Comparison of ENCODE assay signal across 8 cellular contexts in the genomic region with DNA sequence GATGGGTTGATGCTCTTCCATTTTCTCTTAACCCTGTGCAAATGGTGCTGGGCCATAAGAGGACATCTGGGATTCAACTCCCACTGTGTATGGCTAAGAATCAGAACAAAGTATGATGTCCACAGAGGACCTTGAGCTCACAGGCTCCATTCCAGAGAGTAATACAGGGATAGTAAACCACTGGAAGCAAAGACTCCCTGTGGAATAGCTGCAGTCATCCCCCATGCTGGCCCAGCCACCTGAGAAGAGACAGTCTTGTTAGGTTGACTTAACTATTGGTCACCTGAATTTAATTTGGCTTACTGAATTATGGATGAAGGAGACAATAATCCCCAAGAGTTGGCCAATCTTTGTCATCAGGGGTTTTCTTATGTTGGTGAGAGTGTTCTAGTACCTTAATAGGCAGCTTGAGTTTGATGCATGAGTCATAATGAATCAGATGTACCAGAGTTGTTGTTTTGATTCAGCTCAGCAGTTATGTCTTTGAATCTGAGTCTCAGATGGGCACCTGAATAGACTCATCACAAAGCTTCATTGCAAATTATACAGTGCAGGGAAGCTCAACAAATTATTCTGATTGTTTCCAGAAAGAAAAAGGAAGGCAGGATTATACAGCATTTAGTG.
DNase-seq lines count a peak whose midpoint lies in the region; ATAC-seq, FAIRE-seq and TF ChIP-seq lines count a peak whose summit lies in the region.

No MANE protein-coding gene starts in this region.

- TF ChIP-seq CTCF in lung (IDR thresholded peaks at IDR 0.05; ENCODE audit: control extremely low read depth, extremely low read depth) = no peak

- peak; percentile 84 for DNase-seq in RCC 7860 (ENCODE audit: low spot score)
- no peak for DNase-seq in lung (ENCODE audit: low spot score)
- DNase-seq in DMS 273 treated with DMSO at 0.1 percent for 48 hours (lab: John Stamatoyannopoulos, UW) = no peak
- no peak for DNase-seq in NCI-H146 treated with DMSO at 0.1 percent for 48 hours (lab: John Stamatoyannopoulos, UW; ENCODE audit: unreplicated experiment)
- DNase-seq in NCI-H82 (lab: John Stamatoyannopoulos, UW) = no peak
- DNase-seq in activated CD4-positive, alpha-beta T cell treated with anti-CD3 and anti-CD28 coated beads for 48 hours = no peak

- no peaks in the 10 kb centered on the region for H3K27me3 ChIP-seq in lung (ENCODE audit: control insufficient read depth, insufficient read depth)

- H3K27ac ChIP-seq in lung (ENCODE audit: low read depth in 1 of 2, low read length in 1 of 2) = peak overlapping the region in 1 of 2 donors; percentile 54

- H3K4me3 ChIP-seq in lung = no peak overlapping the region

- peak; percentile 74 for ATAC-seq in GM18508 (IDR thresholded peaks at IDR 0.05; ENCODE audit: insufficient read depth, unreplicated experiment)
- ATAC-seq in HG02623 (IDR thresholded peaks at IDR 0.05; ENCODE audit: unreplicated experiment) = peak; percentile 31
- ATAC-seq in lung (ENCODE audit: insufficient read depth, low FRiP score) = peak; percentile 6

- peak; percentile 90 for FAIRE-seq in RCC 7860 (lab: Jason Lieb, UNC)

- peaks cover 1 to 4% of the 10 kb centered on the region in 2 donors for H3K4me1 ChIP-seq in lung (ENCODE audit: control insufficient read depth in 2 of 2, insufficient read depth in 2 of 2, low read length in 2 of 2)

- no peaks in the 10 kb centered on the region for H3K36me3 ChIP-seq in lung (ENCODE audit: control insufficient read depth in 2 of 2, insufficient read depth in 2 of 2, low read length in 2 of 2)

- peaks cover 0 to 12% of the 10 kb centered on the region in 2 donors for H3K9me3 ChIP-seq in lung (ENCODE audit: control insufficient read depth in 2 of 2, insufficient read depth in 1 of 2, low read length in 1 of 2)

Comparison
In these comparisons a context has a peak if more than half of its experiments do, and no peak if none do; other contexts are left out.
1. ATAC-seq: peak in every context shown above with its lines; median percentile 74 in GM18508; 31 in HG02623; 6 in lung.